ENCODE assay signal across 28 cellular contexts in the genomic region with DNA sequence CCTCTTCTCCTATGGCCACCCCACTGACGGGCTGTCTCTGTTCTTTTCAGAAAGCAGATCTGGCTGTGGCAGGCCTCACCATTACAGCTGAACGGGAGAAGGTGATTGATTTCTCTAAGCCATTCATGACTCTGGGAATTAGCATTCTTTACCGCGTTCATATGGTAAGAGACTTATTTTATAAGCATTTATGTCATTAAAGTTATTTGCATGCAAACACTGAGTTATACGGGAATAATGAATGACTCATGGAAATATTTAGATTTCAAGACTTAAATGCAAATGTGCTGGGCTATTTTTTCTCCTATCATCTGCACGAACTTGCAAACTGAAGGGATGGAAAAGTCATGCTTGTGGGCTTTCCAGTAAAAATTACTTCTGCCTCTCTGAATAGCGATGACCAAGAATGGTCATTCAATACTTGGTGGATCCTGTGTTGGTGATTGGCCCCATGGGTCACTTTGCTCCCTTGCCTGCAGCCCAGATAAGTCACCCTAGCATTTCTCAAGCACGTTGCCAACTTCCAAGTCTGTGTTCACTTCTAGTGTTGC.
"Had no signal": no experiment of that assay in that cellular context is flagged by ENCODE, and none has a peak within 500 bp of the region (broad histone marks: within the 10 kb centered on the region; RNA-seq: fewer than 3 reads in every experiment).

No MANE protein-coding gene starts in this region.

- H3K4me1 Mint-ChIP-seq: mesothelial cell of epicardium; naive B cell; natural killer cell; stimulated activated naive B cell treated with anti-CD40 and anti-IgM and Interleukin-4, amounts not matched to agents 10 μg/mL and 1 μg/mL and 100 μg/mL, for 72 hours had no signal

- DNase-seq: islet precursor cell; left ventricle myocardium inferior; mesendoderm; naive B cell; natural killer cell; nephron progenitor cell; occipital lobe; retina; right cardiac atrium; stimulated activated CD4-positive, alpha-beta T cell treated with anti-CD3 and anti-CD28 coated beads, Interleukin-12 subunit alpha, Interleukin-12 subunit beta, amount 100 ng/mL, for 4 hours; stimulated activated CD4-positive, alpha-beta T cell treated with anti-CD3 and anti-CD28 coated beads, Interleukin-15, amount 100 ng/mL, for 24 hours; stimulated activated CD4-positive, alpha-beta T cell treated with anti-CD3 and anti-CD28 coated beads, Interleukin-2, amount 100 ng/mL, for 24 hours; stimulated activated CD4-positive, alpha-beta T cell treated with anti-CD3 and anti-CD28 coated beads, Interleukin-4, amount 100 ng/mL, for 1 hour; stimulated activated naive B cell treated with anti-CD40 and anti-IgM and Interleukin-4, amounts not matched to agents 10 μg/mL and 1 μg/mL and 100 μg/mL, for 72 hours; stimulated activated naive CD8-positive, alpha-beta T cell treated with anti-CD3 and anti-CD28 coated beads, Interleukin-15, Interleukin-2, amounts not matched to agents 100 U/mL and 50 U/mL, for 24 hours; stomach; testis; thyroid gland; transverse colon; upper lobe of left lung had no signal

- H3K36me3 ChIP-seq: left ventricle myocardium inferior, neural progenitor cell, neutrophil, prostate gland, stomach, thyroid gland, transverse colon, upper lobe of left lung had no signal

- H3K9ac ChIP-seq: neural progenitor cell, parathyroid adenoma had no signal

- H3K4me3 ChIP-seq: left ventricle myocardium inferior, lung, neural progenitor cell, prostate gland, skin epidermis, stomach, testis, thyroid gland, transverse colon, upper lobe of left lung had no signal

- H3K27ac Mint-ChIP-seq: mesothelial cell of epicardium; naive B cell; natural killer cell; nephron progenitor cell; neural progenitor cell; stimulated activated naive B cell treated with anti-CD40 and anti-IgM and Interleukin-4, amounts not matched to agents 10 μg/mL and 1 μg/mL and 100 μg/mL, for 72 hours had no signal

- H3K36me3 Mint-ChIP-seq: mesothelial cell of epicardium, neural progenitor cell had no signal

- H3K27ac ChIP-seq: left ventricle myocardium inferior, neural progenitor cell, neutrophil, parathyroid adenoma, prostate gland, stomach, testis, thyroid gland, transverse colon, upper lobe of left lung had no signal

- H3K4me3 Mint-ChIP-seq: mesothelial cell of epicardium; naive B cell; natural killer cell; nephron progenitor cell; neural progenitor cell; stimulated activated naive B cell treated with anti-CD40 and anti-IgM and Interleukin-4, amounts not matched to agents 10 μg/mL and 1 μg/mL and 100 μg/mL, for 72 hours had no signal

- H3K4me2 ChIP-seq: neural progenitor cell had no signal

- H2AFZ ChIP-seq: neural progenitor cell, parathyroid adenoma had no signal

- H3K9me3 ChIP-seq: neutrophil, prostate gland, testis, thyroid gland had no signal

- H3K27me3 ChIP-seq: neural progenitor cell, testis, thyroid gland, transverse colon, upper lobe of left lung had no signal

- ATAC-seq: natural killer cell; right cardiac atrium; sciatic nerve; stimulated activated naive B cell treated with anti-CD40 and anti-IgM and Interleukin-4, amounts not matched to agents 10 μg/mL and 1 μg/mL and 100 μg/mL, for 72 hours; stimulated activated naive CD8-positive, alpha-beta T cell treated with anti-CD3 and anti-CD28 coated beads, Interleukin-15, Interleukin-2, amounts not matched to agents 100 U/mL and 50 U/mL, for 24 hours had no signal

- H3K4me1 ChIP-seq: left ventricle myocardium inferior, neural progenitor cell, parathyroid adenoma, prostate gland, stomach, testis, thyroid gland, transverse colon, upper lobe of left lung had no signal
